ENCODE assay signal across 13 cellular contexts in the genomic region with DNA sequence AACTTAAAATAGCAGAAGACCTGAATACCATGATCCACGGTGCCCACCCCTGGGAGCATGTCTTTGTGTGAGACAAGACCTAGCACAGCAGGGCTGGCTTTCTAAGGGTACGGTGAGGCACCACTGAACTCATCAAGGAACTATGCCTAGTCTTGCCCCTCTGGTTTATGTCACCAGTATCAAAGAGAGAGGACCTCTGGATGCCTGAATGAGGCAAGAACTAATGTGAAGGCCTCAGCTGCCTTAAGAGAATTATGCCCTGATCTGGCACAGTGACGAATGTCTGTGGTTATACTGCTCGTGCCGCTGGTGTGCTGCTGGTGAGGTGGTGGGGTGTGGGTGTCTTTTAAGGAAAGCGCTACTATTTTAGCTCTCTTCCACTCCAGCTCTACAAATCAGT. TPM values are rescaled to one million over a fixed set of nuclear protein-coding genes. Genes with fewer than 3 reads are reported as not detected.
DNase-seq lines count a peak whose midpoint lies in the region; ATAC-seq and TF ChIP-seq lines count a peak whose summit lies in the region.
"Had no signal": no experiment of that assay in that cellular context is flagged by ENCODE, and none has a peak within 500 bp of the region (broad histone marks: within the 10 kb centered on the region; RNA-seq: fewer than 3 reads in every experiment).

No MANE protein-coding gene starts in this region.

- CTCF ChIA-PET in activated CD4-positive, alpha-beta T cell treated with anti-CD3 and anti-CD28 coated beads for 36 hours (lab: Charles Lee), result interaction anchor here (1.5 kb wide), 1 partner anchor 10 kb away, joined by 4 read pairs; no protein-coding TSS in a partner anchor

- no peak overlapping the region for H3K4me3 Mint-ChIP-seq in activated CD4-positive, alpha-beta T cell treated with anti-CD3 and anti-CD28 coated beads for 36 hours
- H3K4me3 Mint-ChIP-seq: naive B cell had no signal

- no peaks in the 10 kb centered on the region for H3K27me3 ChIP-seq in adrenal gland
- no peaks in the 10 kb centered on the region for H3K27me3 ChIP-seq in right atrium auricular region
- no peaks in the 10 kb centered on the region for H3K27me3 ChIP-seq in esophagus muscularis mucosa
- H3K27me3 ChIP-seq: colonic mucosa, upper lobe of left lung had no signal

- no peak for TF ChIP-seq CTCF in adrenal gland (IDR thresholded peaks at IDR 0.05)
- TF ChIP-seq CTCF in right atrium auricular region (IDR thresholded peaks at IDR 0.05), result no peak
- no peak for TF ChIP-seq CTCF in esophagus muscularis mucosa (IDR thresholded peaks at IDR 0.05)

- TF ChIP-seq EP300 in esophagus muscularis mucosa (IDR thresholded peaks at IDR 0.05), result no peak

- peak; percentile 72 for ATAC-seq in activated CD4-positive, alpha-beta T cell treated with anti-CD3 and anti-CD28 coated beads for 36 hours
- ATAC-seq in HG02981 (IDR thresholded peaks at IDR 0.05; ENCODE audit: unreplicated experiment), result no peak

- H3K4me1 Mint-ChIP-seq in activated CD4-positive, alpha-beta T cell treated with anti-CD3 and anti-CD28 coated beads for 36 hours, result peaks cover 29% of the 10 kb centered on the region

- 46 to 48% (median 47%) methylated on average over 5 of the region's 6 CpGs for WGBS in adrenal gland, 4 donors
- WGBS in esophagus muscularis mucosa, result 62% methylated on average over 5 of the region's 6 CpGs

- POLR2A ChIA-PET in activated CD4-positive, alpha-beta T cell treated with anti-CD3 and anti-CD28 coated beads for 36 hours (lab: Charles Lee), result interaction anchor here (0.7 kb wide), 1 partner anchor 8 kb away, joined by 5 read pairs; no protein-coding TSS in a partner anchor

- no peak for TF ChIP-seq POLR2A in adrenal gland (IDR thresholded peaks at IDR 0.05)
- TF ChIP-seq POLR2A in esophagus muscularis mucosa (IDR thresholded peaks at IDR 0.05; ENCODE audit: low read depth), result no peak

- H3K9me3 Mint-ChIP-seq in activated CD4-positive, alpha-beta T cell treated with anti-CD3 and anti-CD28 coated beads for 36 hours (ENCODE audit: low read depth), result no peaks in the 10 kb centered on the region
- H3K9me3 Mint-ChIP-seq: naive B cell had no signal

- H3K4me3 ChIP-seq in adrenal gland (no peak overlapping the region), right atrium auricular region (no peak overlapping the region), esophagus muscularis mucosa (no peak overlapping the region)
- H3K4me3 ChIP-seq: colonic mucosa, upper lobe of left lung had no signal

- H3K4me1 ChIP-seq in adrenal gland (replicated peaks in 1 of 2) (peaks cover 37 to 49% of the 10 kb centered on the region in 2 donors), right atrium auricular region (peaks cover 0 to 52% of the 10 kb centered on the region in 2 donors), esophagus muscularis mucosa (peaks cover 44 to 53% (median 49%) of the 10 kb centered on the region in 4 donors)
- H3K4me1 ChIP-seq: colonic mucosa had no signal

- peaks cover 11% of the 10 kb centered on the region for H3K36me3 Mint-ChIP-seq in activated CD4-positive, alpha-beta T cell treated with anti-CD3 and anti-CD28 coated beads for 36 hours (ENCODE audit: low read depth)

- intact Hi-C loops in activated CD4-positive, alpha-beta T cell treated with anti-CD3 and anti-CD28 coated beads for 36 hours (cut with DNase I, micrococcal nuclease), result no loop called here
- intact Hi-C loops in adrenal gland (cut with DNase I), result no loop called here
- intact Hi-C loops in esophagus muscularis mucosa (cut with DNase I), result no loop called here

- DNase-seq in activated CD4-positive, alpha-beta T cell treated with anti-CD3 and anti-CD28 coated beads for 36 hours, result peak; percentile 60
- DNase-seq in activated CD4-positive, alpha-beta T cell treated with anti-CD3 and anti-CD28 coated beads, Interleukin-2, amount 50 U/mL, for 1 hour, result no peak
- DNase-seq in adrenal gland (peak; percentile 37 to 78 (median 59)), right atrium auricular region (ENCODE audit: low spot score) (no peak), esophagus muscularis mucosa (ENCODE audit: extremely low spot score) (no peak), substantia nigra (lab: John Stamatoyannopoulos, UW) (no peak)
- peak; percentile 32 for DNase-seq in stimulated activated CD8-positive, alpha-beta memory T cell treated with anti-CD3 and anti-CD28 coated beads, Interleukin-4, amount 100 ng/mL, for 48 hours
- DNase-seq: colonic mucosa; naive B cell; NCI-H345; stimulated activated CD4-positive, alpha-beta T cell treated with anti-CD3 and anti-CD28 coated beads, Interleukin-4, amount 100 ng/mL, for 24 hours had no signal

- no peak overlapping the region for H3K27ac Mint-ChIP-seq in activated CD4-positive, alpha-beta T cell treated with anti-CD3 and anti-CD28 coated beads for 36 hours
- H3K27ac Mint-ChIP-seq: naive B cell had no signal

- H3K9me3 ChIP-seq in adrenal gland (replicated peaks in 1 of 3) (no peaks in the 10 kb centered on the region), right atrium auricular region (no peaks in the 10 kb centered on the region), esophagus muscularis mucosa (no peaks in the 10 kb centered on the region)
- H3K9me3 ChIP-seq: colonic mucosa, upper lobe of left lung had no signal

- H3K27ac ChIP-seq in adrenal gland (peak overlapping the region in 3 of 5 donors; percentile 43 to 58 (median 53)), right atrium auricular region (peak overlapping the region; percentile 15 to 51), esophagus muscularis mucosa (replicated peaks in 1 of 4) (peak overlapping the region in 1 of 4 donors; percentile 18), substantia nigra (ENCODE audit: low read depth, low read length, poor library complexity, severe bottlenecking) (no peak overlapping the region)
- H3K27ac ChIP-seq: colonic mucosa, upper lobe of left lung had no signal

- H3K36me3 ChIP-seq in adrenal gland (replicated peaks in 1 of 2), result peaks cover 0 to 3% of the 10 kb centered on the region in 2 donors
- no peaks in the 10 kb centered on the region for H3K36me3 ChIP-seq in right atrium auricular region
- peaks cover 0 to 25% (median 7%) of the 10 kb centered on the region in 4 donors for H3K36me3 ChIP-seq in esophagus muscularis mucosa
- H3K36me3 ChIP-seq: colonic mucosa had no signal

- H3K27me3 Mint-ChIP-seq in activated CD4-positive, alpha-beta T cell treated with anti-CD3 and anti-CD28 coated beads for 36 hours, result no peaks in the 10 kb centered on the region
- H3K27me3 Mint-ChIP-seq: naive B cell had no signal

RNA-seq across cellular contexts. Expression of a gene that starts 23.0 kb away (rescaled TPM):
- 10 to 100 TPM; 19.3 to 19.7 TPM for total RNA-seq in activated CD4-positive, alpha-beta T cell treated with anti-CD3 and anti-CD28 coated beads for 36 hours
- total RNA-seq in adrenal gland (100 to 1,000 TPM in 1 of 8 donors, 10 to 100 TPM in 7; 11.4 to 107 (median 65.5) TPM), right atrium auricular region (10 to 100 TPM in 1 of 2 donors, 1 to 10 TPM in 1; 7.2 to 22.9 TPM), esophagus muscularis mucosa (10 to 100 TPM in 2 of 4 donors, 1 to 10 TPM in 2; 6.0 to 19.8 (median 10.5) TPM)
- 10 to 100 TPM; 35.1 to 50.6 (median 41.9) TPM for polyA plus RNA-seq in adrenal gland

Comparison
In these comparisons a context has a peak if more than half of its experiments do, and no peak if none do; other contexts are left out.
1. DNase-seq: peak in activated CD4-positive, alpha-beta T cell treated with anti-CD3 and anti-CD28 coated beads for 36 hours (single experiment), adrenal gland (7 of 7) and stimulated activated CD8-positive, alpha-beta memory T cell treated with anti-CD3 and anti-CD28 coated beads, Interleukin-4, amount 100 ng/mL, for 48 hours (single experiment); none in activated CD4-positive, alpha-beta T cell treated with anti-CD3 and anti-CD28 coated beads, Interleukin-2, amount 50 U/mL, for 1 hour (single experiment), right atrium auricular region (single experiment), esophagus muscularis mucosa (single experiment) and substantia nigra (0 of 49).